In genomic region chr2:240437861-240438809, GRCh38 we compare ENCODE assay signal across 9 cellular contexts. TPM values are rescaled to one million over a fixed set of nuclear protein-coding genes. Genes with fewer than 3 reads are reported as not detected.
DNase-seq lines count a peak whose midpoint lies in the region; ATAC-seq, FAIRE-seq and TF ChIP-seq lines count a peak whose summit lies in the region.
"Had no signal": no experiment of that assay in that cellular context is flagged by ENCODE, and none has a peak within 500 bp of the region (broad histone marks: within the 10 kb centered on the region; RNA-seq: fewer than 3 reads in every experiment).

No MANE protein-coding gene starts in this region.

- peaks cover 33 to 49% (median 37%) of the 10 kb centered on the region in 3 donors for H3K27me3 Mint-ChIP-seq in CD14-positive monocyte (ENCODE audit: low read depth in 3 of 3)

- peak overlapping the region in 1 of 2 donors; percentile 79 for H3K4me3 Mint-ChIP-seq in CD14-positive monocyte

- peak; percentile 38 for DNase-seq in CD14-positive monocyte (ENCODE audit: low spot score)
- DNase-seq in HAP-1 (ENCODE audit: low spot score in 2 of 2) = peak; percentile 51 to 80
- peak; percentile 63 for DNase-seq in RWPE1 (ENCODE audit: low spot score)
- DNase-seq in activated gamma-delta T cell treated with anti-CD3 and anti-CD28 coated beads, Interleukin-2, amount 50 U/mL, for 16 hours (ENCODE audit: low read depth) = peak; percentile 43
- peak; percentile 87 to 89 for DNase-seq in frontal cortex (ENCODE audit: low spot score in 2 of 2)
- peak in 5 of 6 donors; percentile 59 to 89 (median 78) for DNase-seq in pancreas
- DNase-seq in tibial artery = peak; percentile 52 to 85

- H3K4me1 Mint-ChIP-seq in CD14-positive monocyte = peaks cover 7% of the 10 kb centered on the region

- H3K4me1 ChIP-seq in HAP-1 = peaks cover 16% of the 10 kb centered on the region
- H3K4me1 ChIP-seq in pancreas = peaks cover 0 to 11% (median 10%) of the 10 kb centered on the region in 3 donors
- H3K4me1 ChIP-seq in tibial artery = peaks cover 10 to 49% (median 42%) of the 10 kb centered on the region in 4 donors

- TF ChIP-seq CTCF in CD14-positive monocyte (IDR thresholded peaks at IDR 0.05) = peak; percentile 92
- peak; percentile 95 for TF ChIP-seq CTCF in RWPE1 (conservative IDR thresholded peaks at IDR 0.05; ENCODE audit: low read depth)
- TF ChIP-seq CTCF in pancreas (IDR thresholded peaks at IDR 0.05) = peak; percentile 91 to 98 (median 94)
- peak; percentile 95 to 97 for TF ChIP-seq CTCF in tibial artery (IDR thresholded peaks at IDR 0.05)

- in situ Hi-C loops in HAP-1 (cut with MboI; ENCODE audit: low sequenced_read_pairs) = loop anchor here (5.0 to 25.0 kb wide), 3 partner anchors 206 to 376 kb away; partner anchors contain the start of gene OR6B3

- 12 to 14% methylated on average over 23 to 24 of the region's 24 CpGs for WGBS in pancreas, 2 donors

- CTCF ChIA-PET in RWPE1 (lab: Yijun Ruan, JAX) = interaction anchor here (0.6 to 2.1 kb wide), 13 partner anchors 9 to 339 kb away, joined by 3 to 17 read pairs (median 3); no protein-coding TSS in a partner anchor

- H3K9me3 ChIP-seq in HAP-1 (no peaks in the 10 kb centered on the region), pancreas (no peaks in the 10 kb centered on the region), tibial artery (no peaks in the 10 kb centered on the region)

- POLR2A ChIA-PET in RWPE1 (lab: Yijun Ruan, JAX; ENCODE audit: low non-redundant PET) = no interaction called here

- FAIRE-seq in frontal cortex (lab: Jason Lieb, UNC) = no peak
- FAIRE-seq in pancreas (lab: Jason Lieb, UNC) = no peak
- FAIRE-seq: TTC549 had no signal

- H3K4me3 ChIP-seq in HAP-1 (0 out of 2 replicates have a peak overlapping the region, but pooled peaks have one; percentile 2), pancreas (peak overlapping the region in 1 of 4 donors; percentile 11), tibial artery (peak overlapping the region; percentile 64 to 69)

- peaks cover 0 to 10% (median 4%) of the 10 kb centered on the region in 7 donors for H3K9me3 Mint-ChIP-seq in CD14-positive monocyte

- intact Hi-C loops in CD14-positive monocyte (cut with micrococcal nuclease) = loop anchor here in 1 of 2 donors (10.0 kb wide), 1 partner anchor 203 kb away; no protein-coding TSS in a partner anchor
- intact Hi-C loops in pancreas (cut with DNase I) = loop anchor here in 2 of 3 donors (2.0 to 5.0 kb wide), 2 partner anchors 205 to 206 kb away; no protein-coding TSS in a partner anchor
- intact Hi-C loops in tibial artery (cut with DNase I; ENCODE audit: low total_unique reads) = loop anchor here (2.0 to 10.0 kb wide), 3 partner anchors 63 to 205 kb away; partner anchors contain the start of genes DUSP28 and RNPEPL1

- ATAC-seq in pancreas (peak; percentile 49 to 79 (median 72)), GM19395 (IDR thresholded peaks at IDR 0.05; ENCODE audit: unreplicated experiment) (no peak)

- H3K27ac ChIP-seq in RWPE1 (peak overlapping the region; percentile 100), pancreas (no peak overlapping the region), tibial artery (peak overlapping the region in 1 of 2 donors; percentile 30)

- H3K27me3 ChIP-seq in HAP-1 (ENCODE audit: low read depth) (no peaks in the 10 kb centered on the region), pancreas (no peaks in the 10 kb centered on the region), tibial artery (no peaks in the 10 kb centered on the region)

- H3K36me3 ChIP-seq in HAP-1 (replicated peaks) = no peaks in the 10 kb centered on the region
- no peaks in the 10 kb centered on the region for H3K36me3 ChIP-seq in pancreas
- no peaks in the 10 kb centered on the region for H3K36me3 ChIP-seq in tibial artery

- H3K36me3 Mint-ChIP-seq in CD14-positive monocyte = peaks cover 0 to 2% of the 10 kb centered on the region in 2 donors

- no peak overlapping the region for H3K27ac Mint-ChIP-seq in CD14-positive monocyte

RNA-seq across cellular contexts. Expression of gene GPC1, which starts 2.7 kb away (rescaled TPM):
- polyA plus RNA-seq in CD14-positive monocyte (not detected), pancreas (10 to 100 TPM; 23.2 to 27.5 TPM)
- total RNA-seq in frontal cortex (38.7 TPM), pancreas (10 to 100 TPM; 11.7 to 37.6 (median 16.3) TPM)

Comparison
In these comparisons a context has a peak if more than half of its experiments do, and no peak if none do; other contexts are left out.
1. DNase-seq: peak in every context shown above with its lines; median percentile 88 in frontal cortex; 78 in pancreas; 68 in tibial artery; 66 in HAP-1; 63 in RWPE1; 43 in activated gamma-delta T cell treated with anti-CD3 and anti-CD28 coated beads, Interleukin-2, amount 50 U/mL, for 16 hours; 38 in CD14-positive monocyte.